1 cellular context compared by ENCODE assay signal in the genomic region with DNA sequence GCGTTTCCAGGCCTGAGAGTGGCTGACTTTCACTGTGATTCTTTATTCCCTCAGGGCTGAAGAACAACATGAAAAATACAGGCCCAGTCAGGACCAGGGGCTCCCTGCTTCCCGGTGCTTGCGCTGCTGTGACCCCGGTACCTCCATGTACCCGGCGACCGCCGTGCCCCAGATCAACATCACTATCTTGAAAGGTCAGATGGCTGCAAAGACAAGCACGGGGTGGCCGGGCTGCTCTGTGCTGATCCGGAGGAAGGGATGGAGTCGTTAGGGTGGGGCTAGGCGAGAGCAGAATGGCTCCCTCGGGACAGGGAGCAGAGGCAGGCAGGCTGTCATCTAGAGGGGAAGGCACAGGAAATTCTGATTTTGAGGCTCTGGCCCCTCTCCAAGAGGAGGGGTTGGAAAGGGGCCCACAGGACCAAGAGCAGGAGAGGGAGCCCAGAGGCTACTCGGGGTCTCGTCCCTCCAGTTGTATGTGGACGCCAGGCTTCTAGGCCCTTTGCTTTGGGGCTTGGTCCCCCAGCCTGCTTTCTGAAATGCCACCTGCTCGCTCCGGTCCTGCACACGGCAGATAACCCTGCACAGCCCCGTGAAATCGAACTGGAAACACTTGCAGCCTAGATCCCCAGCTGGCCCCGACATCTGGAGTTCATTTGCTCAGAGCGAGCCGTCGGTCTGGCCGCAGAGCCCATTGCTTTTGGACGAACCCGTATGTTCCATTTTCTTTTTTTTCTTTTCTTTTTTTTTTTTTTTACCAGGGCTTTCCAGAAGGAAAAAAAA.
TF ChIP-seq lines count a peak whose summit lies in the region.

No MANE protein-coding gene starts in this region.

TF ChIP-seq in HCT116, 20 proteins besides CTCF, POLR2A, EP300 and RAD21 (continued from another document):
- TF ChIP-seq, protein P1, sequence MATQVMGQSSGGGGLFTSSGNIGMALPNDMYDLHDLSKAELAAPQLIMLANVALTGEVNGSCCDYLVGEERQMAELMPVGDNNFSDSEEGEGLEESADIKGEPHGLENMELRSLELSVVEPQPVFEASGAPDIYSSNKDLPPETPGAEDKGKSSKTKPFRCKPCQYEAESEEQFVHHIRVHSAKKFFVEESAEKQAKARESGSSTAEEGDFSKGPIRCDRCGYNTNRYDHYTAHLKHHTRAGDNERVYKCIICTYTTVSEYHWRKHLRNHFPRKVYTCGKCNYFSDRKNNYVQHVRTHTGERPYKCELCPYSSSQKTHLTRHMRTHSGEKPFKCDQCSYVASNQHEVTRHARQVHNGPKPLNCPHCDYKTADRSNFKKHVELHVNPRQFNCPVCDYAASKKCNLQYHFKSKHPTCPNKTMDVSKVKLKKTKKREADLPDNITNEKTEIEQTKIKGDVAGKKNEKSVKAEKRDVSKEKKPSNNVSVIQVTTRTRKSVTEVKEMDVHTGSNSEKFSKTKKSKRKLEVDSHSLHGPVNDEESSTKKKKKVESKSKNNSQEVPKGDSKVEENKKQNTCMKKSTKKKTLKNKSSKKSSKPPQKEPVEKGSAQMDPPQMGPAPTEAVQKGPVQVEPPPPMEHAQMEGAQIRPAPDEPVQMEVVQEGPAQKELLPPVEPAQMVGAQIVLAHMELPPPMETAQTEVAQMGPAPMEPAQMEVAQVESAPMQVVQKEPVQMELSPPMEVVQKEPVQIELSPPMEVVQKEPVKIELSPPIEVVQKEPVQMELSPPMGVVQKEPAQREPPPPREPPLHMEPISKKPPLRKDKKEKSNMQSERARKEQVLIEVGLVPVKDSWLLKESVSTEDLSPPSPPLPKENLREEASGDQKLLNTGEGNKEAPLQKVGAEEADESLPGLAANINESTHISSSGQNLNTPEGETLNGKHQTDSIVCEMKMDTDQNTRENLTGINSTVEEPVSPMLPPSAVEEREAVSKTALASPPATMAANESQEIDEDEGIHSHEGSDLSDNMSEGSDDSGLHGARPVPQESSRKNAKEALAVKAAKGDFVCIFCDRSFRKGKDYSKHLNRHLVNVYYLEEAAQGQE (IDR thresholded peaks at IDR 0.05; ENCODE audit: low read depth), result no peak
- TF ChIP-seq ELF1 (IDR thresholded peaks at IDR 0.05; ENCODE audit: borderline replicate concordance, low read depth) (no peak), SIN3A (IDR thresholded peaks at IDR 0.05; ENCODE audit: low read depth) (no peak), SP1 (IDR thresholded peaks at IDR 0.05; ENCODE audit: low read depth) (no peak), TCF7L2 (IDR thresholded peaks at IDR 0.05; ENCODE audit: borderline replicate concordance, extremely low read depth, insufficient read depth, insufficient read length) (no peak)
- TF ChIP-seq, protein P2, sequence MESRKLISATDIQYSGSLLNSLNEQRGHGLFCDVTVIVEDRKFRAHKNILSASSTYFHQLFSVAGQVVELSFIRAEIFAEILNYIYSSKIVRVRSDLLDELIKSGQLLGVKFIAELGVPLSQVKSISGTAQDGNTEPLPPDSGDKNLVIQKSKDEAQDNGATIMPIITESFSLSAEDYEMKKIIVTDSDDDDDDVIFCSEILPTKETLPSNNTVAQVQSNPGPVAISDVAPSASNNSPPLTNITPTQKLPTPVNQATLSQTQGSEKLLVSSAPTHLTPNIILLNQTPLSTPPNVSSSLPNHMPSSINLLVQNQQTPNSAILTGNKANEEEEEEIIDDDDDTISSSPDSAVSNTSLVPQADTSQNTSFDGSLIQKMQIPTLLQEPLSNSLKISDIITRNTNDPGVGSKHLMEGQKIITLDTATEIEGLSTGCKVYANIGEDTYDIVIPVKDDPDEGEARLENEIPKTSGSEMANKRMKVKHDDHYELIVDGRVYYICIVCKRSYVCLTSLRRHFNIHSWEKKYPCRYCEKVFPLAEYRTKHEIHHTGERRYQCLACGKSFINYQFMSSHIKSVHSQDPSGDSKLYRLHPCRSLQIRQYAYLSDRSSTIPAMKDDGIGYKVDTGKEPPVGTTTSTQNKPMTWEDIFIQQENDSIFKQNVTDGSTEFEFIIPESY (IDR thresholded peaks at IDR 0.05; ENCODE audit: extremely low read depth, insufficient replicate concordance, low read length), result no peak
